In the genomic region with DNA sequence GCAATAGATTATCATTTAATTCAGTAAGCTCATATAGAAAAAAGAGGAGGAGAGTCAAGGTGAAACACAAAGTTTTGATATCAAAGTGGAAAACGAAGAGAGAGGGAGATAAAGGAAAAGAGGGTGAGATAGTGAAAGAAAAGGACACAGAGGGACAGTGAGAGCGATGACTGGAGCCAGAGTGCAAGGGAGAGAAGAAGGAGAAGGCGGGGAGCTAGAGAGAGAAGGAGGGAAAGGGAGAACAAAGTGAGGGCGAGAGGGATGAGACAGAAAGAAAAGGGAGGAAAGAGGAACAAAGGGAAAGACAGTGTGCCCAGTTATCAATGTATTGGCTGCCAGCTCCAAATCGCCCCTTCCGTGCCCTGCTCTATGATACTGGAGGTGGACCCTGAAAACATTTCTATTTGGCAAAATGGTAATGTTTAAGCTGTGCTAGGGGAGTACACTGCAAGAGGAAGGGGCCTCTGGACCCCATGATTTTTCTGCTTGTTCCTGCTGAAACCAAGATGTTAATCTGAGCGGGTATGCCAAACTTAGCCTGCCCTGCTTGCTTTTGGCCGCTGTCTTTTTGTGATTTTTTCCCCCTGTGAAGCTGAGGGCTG, we compare ENCODE assay signal across 26 cellular contexts. TPM values are rescaled to one million over a fixed set of nuclear protein-coding genes. Genes with fewer than 3 reads are reported as not detected.
DNase-seq lines count a peak whose midpoint lies in the region; ATAC-seq, FAIRE-seq and TF ChIP-seq lines count a peak whose summit lies in the region.
"Had no signal": no experiment of that assay in that cellular context is flagged by ENCODE, and none has a peak within 500 bp of the region (broad histone marks: within the 10 kb centered on the region; RNA-seq: fewer than 3 reads in every experiment).

No MANE protein-coding gene starts in this region.

- dilution Hi-C loops in keratinocyte (cut with MboI; ENCODE audit: extremely low pct_ligation_motif_present, low sequenced_read_pairs) = no loop called here

- no peak for TF ChIP-seq CTCF in K562 (IDR thresholded peaks at IDR 0.05 in 2 of 3, conservative IDR thresholded peaks at IDR 0.05 in 1 of 3; ENCODE audit: insufficient read depth in 2 of 3, low read depth in 1 of 3, low read length in 3 of 3)
- TF ChIP-seq CTCF in keratinocyte (optimal IDR thresholded peaks at IDR 0.05 in 1 of 3, IDR thresholded peaks at IDR 0.05 in 1 of 3, conservative IDR thresholded peaks at IDR 0.05 in 1 of 3; ENCODE audit: extremely low read depth in 1 of 3, insufficient read depth in 2 of 3, low read length in 3 of 3) = no peak
- TF ChIP-seq CTCF in progenitor cell of endocrine pancreas (IDR thresholded peaks at IDR 0.05; ENCODE audit: unreplicated experiment) = no peak

- no peak for ATAC-seq in activated T-cell treated with anti-CD3 and anti-CD28 coated beads, Interleukin-2, amount 50 U/mL, for 72 hours (replicated peaks in 1 of 2)
- ATAC-seq in K562 (peak; percentile 56), GM21737 (IDR thresholded peaks at IDR 0.05; ENCODE audit: unreplicated experiment) (no peak), SK-N-SH treated with all-trans-retinoic acid at 6 μM for 48 hours (no peak)
- ATAC-seq: naive thymus-derived CD8-positive, alpha-beta T cell had no signal

- no peaks in the 10 kb centered on the region for H4K20me1 ChIP-seq in K562 (replicated peaks; ENCODE audit: control insufficient read depth, insufficient read depth, low read length)
- H4K20me1 ChIP-seq in keratinocyte (ENCODE audit: control insufficient read depth, extremely low read depth, insufficient read depth, low read length) = no peaks in the 10 kb centered on the region
- H4K20me1 ChIP-seq: BLaER1 had no signal

- H2AFZ ChIP-seq in K562 (ENCODE audit: low read depth, low read length) (peak overlapping the region; percentile 85), keratinocyte (ENCODE audit: control insufficient read depth, low read length) (no peak overlapping the region)

- H3K27me3 Mint-ChIP-seq in activated T-cell treated with anti-CD3 and anti-CD28 coated beads, Interleukin-2, amount 50 U/mL, for 72 hours (ENCODE audit: low read depth) = peaks cover 53% of the 10 kb centered on the region
- H3K27me3 Mint-ChIP-seq in activated T-cell treated with anti-CD3 and anti-CD28 coated beads, Interleukin-2, amount 50 U/mL, for 24 hours = peaks cover 81% of the 10 kb centered on the region
- no peaks in the 10 kb centered on the region for H3K27me3 Mint-ChIP-seq in progenitor cell of endocrine pancreas

- H3K9me3 ChIP-seq in K562 (replicated peaks; ENCODE audit: control insufficient read depth, insufficient read depth, low read depth, low read length) (no peaks in the 10 kb centered on the region), keratinocyte (ENCODE audit: control insufficient read depth, low read depth, low read length) (no peaks in the 10 kb centered on the region)
- H3K9me3 ChIP-seq: adrenal gland, BLaER1, heart right ventricle had no signal

- intact Hi-C loops in K562 (cut with micrococcal nuclease) = no loop called here

- TF ChIP-seq RAD21 in K562 (CRISPR knock-in tag; conservative IDR thresholded peaks at IDR 0.05 in 1 of 2, IDR thresholded peaks at IDR 0.05 in 1 of 2) = peak; percentile 7 to 22; a peak in 1 of 4 replicates

- H3K27me3 ChIP-seq in K562 (ENCODE audit: control insufficient read depth in 2 of 2, insufficient read depth in 2 of 2, low read length in 2 of 2) (no peaks in the 10 kb centered on the region), keratinocyte (ENCODE audit: control insufficient read depth, extremely low read depth, insufficient read depth, low read length) (peaks cover 23% of the 10 kb centered on the region)
- H3K27me3 ChIP-seq: adrenal gland, BLaER1 had no signal

- H3K79me2 ChIP-seq in K562 (ENCODE audit: control insufficient read depth, insufficient read depth, low read length) = no peaks in the 10 kb centered on the region
- H3K79me2 ChIP-seq in keratinocyte (ENCODE audit: control insufficient read depth, insufficient read depth, low read length) = no peaks in the 10 kb centered on the region

- WGBS in K562 (ENCODE audit: insufficient coverage, low coverage, missing lambda C conversion rate) = 8% methylated on average over 8 of the region's 8 CpGs

- H3K27ac Mint-ChIP-seq in activated T-cell treated with anti-CD3 and anti-CD28 coated beads, Interleukin-2, amount 50 U/mL, for 72 hours = no peak overlapping the region
- H3K27ac Mint-ChIP-seq in activated T-cell treated with anti-CD3 and anti-CD28 coated beads, Interleukin-2, amount 50 U/mL, for 24 hours = no peak overlapping the region
- H3K27ac Mint-ChIP-seq in progenitor cell of endocrine pancreas = peak overlapping the region; percentile 85
- H3K27ac Mint-ChIP-seq: activated T-helper 2 cell treated with anti-CD3 and anti-CD28 coated beads, Interferon-gamma antibody, Interleukin-2, Interleukin-4, amounts not matched to agents 10 μg/mL and 5 μg/mL and 100 μg/mL, durations not matched to agents 14 hours and 24 hours and 36 hours; naive thymus-derived CD8-positive, alpha-beta T cell had no signal

- no peak for DNase-seq in activated T-cell treated with anti-CD3 and anti-CD28 coated beads, Interleukin-2, amount 50 U/mL, for 72 hours
- no peak for DNase-seq in activated T-cell treated with anti-CD3 and anti-CD28 coated beads, Interleukin-2, amount 50 U/mL, for 24 hours
- DNase-seq in K562 (ENCODE audit: extremely low read depth in 1 of 4, low spot score in 3 of 4) (peak in 1 of 4 experiments; percentile 42), keratinocyte (ENCODE audit: low read depth, low spot score) (no peak), progenitor cell of endocrine pancreas (ENCODE audit: low spot score, unreplicated experiment) (no peak), foreskin melanocyte (no peak)
- DNase-seq: 8988T; activated CD4-positive, alpha-beta T cell treated with anti-CD3 and anti-CD28 coated beads for 1 hour; cerebellar nuclear complex; effector memory CD4-positive, alpha-beta T cell; GF-D8; heart right ventricle; KG1; kidney; mesenchymal stem cell; naive thymus-derived CD8-positive, alpha-beta T cell; NCI-H2081; NCI-H510A treated with DMSO at 0.1 percent for 48 hours; SW 1271 had no signal

- H3K27ac ChIP-seq in K562 (ENCODE audit: extremely low read depth, low read depth, low read length) = peak overlapping the region; percentile 80
- H3K27ac ChIP-seq in keratinocyte (ENCODE audit: control insufficient read depth, insufficient read depth, low read length) = no peak overlapping the region
- H3K27ac ChIP-seq: BLaER1, heart right ventricle had no signal

- H3K4me3 Mint-ChIP-seq in activated T-cell treated with anti-CD3 and anti-CD28 coated beads, Interleukin-2, amount 50 U/mL, for 72 hours = peak overlapping the region; percentile 1 to 57
- no peak overlapping the region for H3K4me3 Mint-ChIP-seq in activated T-cell treated with anti-CD3 and anti-CD28 coated beads, Interleukin-2, amount 50 U/mL, for 24 hours
- peak overlapping the region; percentile 37 for H3K4me3 Mint-ChIP-seq in progenitor cell of endocrine pancreas (ENCODE audit: low read depth)
- H3K4me3 Mint-ChIP-seq: naive thymus-derived CD8-positive, alpha-beta T cell had no signal

- CTCF ChIA-PET in K562 (lab: Yijun Ruan, JAX; ENCODE audit: low intra/inter-chr PET ratio) = no interaction called here

- POLR2A ChIA-PET in K562 (lab: Yijun Ruan, JAX) = interaction anchor here (0.6 to 3.5 kb wide), 15 partner anchors 10 to 1791 kb away, joined by 3 to 17 read pairs (median 4); partner anchors contain the start of genes GPX6 and RPP21

- in situ Hi-C loops in K562 (cut with MboI) = no loop called here

- H3K9ac ChIP-seq in K562 (ENCODE audit: insufficient read depth in 1 of 2, low read depth in 2 of 2, low read length in 2 of 2) = peak overlapping the region; percentile 66 to 86; a peak in 3 of 4 replicates
- no peak overlapping the region for H3K9ac ChIP-seq in keratinocyte (ENCODE audit: control insufficient read depth, extremely low read depth, insufficient read depth, low read length)
- H3K9ac ChIP-seq: BLaER1 had no signal

- BruUV-seq in K562 (replicated peaks; lab: Mats Ljungman, UMichigan) = no TSS peak

- no peaks in the 10 kb centered on the region for H3K36me3 Mint-ChIP-seq in activated T-cell treated with anti-CD3 and anti-CD28 coated beads, Interleukin-2, amount 50 U/mL, for 72 hours (ENCODE audit: insufficient read depth in 2 of 2)
- no peaks in the 10 kb centered on the region for H3K36me3 Mint-ChIP-seq in activated T-cell treated with anti-CD3 and anti-CD28 coated beads, Interleukin-2, amount 50 U/mL, for 24 hours (ENCODE audit: low read depth)
- H3K36me3 Mint-ChIP-seq in progenitor cell of endocrine pancreas (ENCODE audit: insufficient read depth) = no peaks in the 10 kb centered on the region

- TF ChIP-seq EP300 in K562 (IDR thresholded peaks at IDR 0.05; ENCODE audit: low read length) = no peak

- H3K9me1 ChIP-seq in K562 (ENCODE audit: control insufficient read depth, insufficient read depth, low read length) (no peaks in the 10 kb centered on the region), keratinocyte (ENCODE audit: control insufficient read depth, extremely low read depth, insufficient read depth, low read length) (no peaks in the 10 kb centered on the region)

- no peaks in the 10 kb centered on the region for H3K9me3 Mint-ChIP-seq in activated T-cell treated with anti-CD3 and anti-CD28 coated beads, Interleukin-2, amount 50 U/mL, for 72 hours
- H3K9me3 Mint-ChIP-seq in activated T-cell treated with anti-CD3 and anti-CD28 coated beads, Interleukin-2, amount 50 U/mL, for 24 hours = no peaks in the 10 kb centered on the region
- no peaks in the 10 kb centered on the region for H3K9me3 Mint-ChIP-seq in progenitor cell of endocrine pancreas (ENCODE audit: low read depth)
- H3K9me3 Mint-ChIP-seq: activated T-helper 2 cell treated with anti-CD3 and anti-CD28 coated beads, Interferon-gamma antibody, Interleukin-2, Interleukin-4, amounts not matched to agents 10 μg/mL and 5 μg/mL and 100 μg/mL, durations not matched to agents 14 hours and 24 hours and 36 hours had no signal

- peaks cover 7% of the 10 kb centered on the region for H3K4me1 Mint-ChIP-seq in activated T-cell treated with anti-CD3 and anti-CD28 coated beads, Interleukin-2, amount 50 U/mL, for 72 hours (ENCODE audit: low read depth)
- H3K4me1 Mint-ChIP-seq in activated T-cell treated with anti-CD3 and anti-CD28 coated beads, Interleukin-2, amount 50 U/mL, for 24 hours (ENCODE audit: low read depth) = peaks cover 6% of the 10 kb centered on the region
- peaks cover 29% of the 10 kb centered on the region for H3K4me1 Mint-ChIP-seq in progenitor cell of endocrine pancreas (ENCODE audit: low read depth)

- H3K4me2 ChIP-seq in K562 (ENCODE audit: insufficient read depth, low read length) (peak overlapping the region; percentile 87), keratinocyte (ENCODE audit: control insufficient read depth, extremely low read depth, insufficient read depth, low read depth, low read length) (peak overlapping the region; percentile 74)
- H3K4me2 ChIP-seq: BLaER1 had no signal

- no peak for TF ChIP-seq POLR2A in K562 (conservative IDR thresholded peaks at IDR 0.05)

- H3K4me1 ChIP-seq in K562 (replicated peaks in 1 of 2; ENCODE audit: control insufficient read depth in 2 of 2, insufficient read depth in 2 of 2, low read length in 2 of 2) (peaks cover 20 to 32% of the 10 kb centered on the region in 2 experiments), keratinocyte (ENCODE audit: control insufficient read depth, extremely low read depth, insufficient read depth, low read length) (peaks cover 2% of the 10 kb centered on the region)
- H3K4me1 ChIP-seq: adrenal gland, BLaER1, heart right ventricle had no signal

- H3K4me3 ChIP-seq in K562 = peak overlapping the region; percentile 11; the same call in 1 of the 2 replicates
- peak overlapping the region in 1 of 3 experiments; percentile 60 for H3K4me3 ChIP-seq in keratinocyte (ENCODE audit: control insufficient read depth in 2 of 3, extremely low read depth in 1 of 3, insufficient read depth in 2 of 3, low read depth in 1 of 3, low read length in 3 of 3)
- H3K4me3 ChIP-seq: BLaER1 had no signal

- no peak for FAIRE-seq in K562 (lab: Jason Lieb, UNC)
- FAIRE-seq in keratinocyte (lab: Jason Lieb, UNC) = no peak
- FAIRE-seq: GM12891, kidney, urothelium cell line had no signal

- H3K36me3 ChIP-seq in K562 (ENCODE audit: control insufficient read depth, insufficient read depth, low read length) = no peaks in the 10 kb centered on the region; the same call in 2 of the 3 replicates
- no peaks in the 10 kb centered on the region for H3K36me3 ChIP-seq in keratinocyte (ENCODE audit: control insufficient read depth in 2 of 2, extremely low read depth in 1 of 2, insufficient read depth in 2 of 2, low read length in 2 of 2)
- H3K36me3 ChIP-seq: adrenal gland, BLaER1, heart right ventricle had no signal

RNA-seq across cellular contexts. Expression of gene GPX5, which starts 27.8 kb away (rescaled TPM):
- total RNA-seq in activated T-cell treated with anti-CD3 and anti-CD28 coated beads, Interleukin-2, amount 50 U/mL, for 72 hours = not detected
- total RNA-seq in K562 (2011; cell fraction: chromatin; rRNA removed; ENCODE audit: low replicate concordance) = not detected in 2 replicates
- not detected in 2 replicates for total RNA-seq in K562 (2011; cell fraction: nucleolus; rRNA removed)
- total RNA-seq in K562 (2011; cell fraction: nucleoplasm; rRNA removed) = 0.22 TPM in 1 of 2 replicates, not detected in the other
- total RNA-seq in K562 (2014; rRNA removed) = not detected in 2 replicates
- total RNA-seq in K562 (2014; rRNA removed; fragmentation: Illumina TruSeq; extraction: Trizol) = 0.18 TPM in 1 of 2 replicates, not detected in the other
- total RNA-seq in K562 (2015; rRNA removed; fragmentation: Illumina TruSeq; extraction: Trizol) = not detected in 2 replicates
- total RNA-seq in K562 (2021) = not detected in 2 replicates
- not detected in 2 replicates for polyA plus RNA-seq in K562 (2011; rRNA removed)
- not detected in 2 replicates for polyA plus RNA-seq in K562 (2011; cell fraction: cytosol; rRNA removed)
- polyA plus RNA-seq in K562 (2011; cell fraction: nucleus; rRNA removed) = not detected in 2 replicates
- polyA plus RNA-seq in K562 (2012) = 0.08 and 1.9 TPM in 2 replicates
- polyA plus RNA-seq in K562 (2014; fragmentation: Illumina TruSeq; extraction: Trizol) = not detected in 2 replicates
- polyA plus RNA-seq in K562 (2014; fragmentation: Nextera tagmentation; extraction: Ambion mirVana) = under 1 TPM in 1 of 2 experiments, not detected in 1; 0.15 TPM
- 0.07 TPM in 1 of 2 replicates, not detected in the other for polyA plus RNA-seq in K562 (2014; rRNA removed)
- polyA minus RNA-seq in K562 (2011; rRNA and poly(A)+ RNA removed) = 0.14 TPM in 1 of 2 replicates, not detected in the other
- polyA minus RNA-seq in K562 (2011; cell fraction: cytosol; rRNA and poly(A)+ RNA removed) = not detected in 2 replicates
- polyA minus RNA-seq in K562 (2011; cell fraction: nucleus; rRNA and poly(A)+ RNA removed) = not detected in 2 replicates
- polyA plus RNA-seq in keratinocyte = not detected in 3 replicates
- not detected for polyA plus RNA-seq in keratinocyte (2011; ENCODE audit: low read depth)
- not detected in 2 replicates for polyA plus RNA-seq in keratinocyte (2011; cell fraction: cytosol; rRNA removed)
- polyA plus RNA-seq in keratinocyte (2011; cell fraction: nucleus; rRNA removed) = not detected in 2 replicates
- not detected in 2 replicates for polyA plus RNA-seq in keratinocyte (2012; ENCODE audit: low replicate concordance)
- not detected in 3 replicates for polyA minus RNA-seq in keratinocyte
- not detected for polyA minus RNA-seq in keratinocyte (2011; cell fraction: cytosol; rRNA and poly(A)+ RNA removed)
- polyA minus RNA-seq in keratinocyte (2011; cell fraction: nucleus; rRNA and poly(A)+ RNA removed) = not detected in 2 replicates
- total RNA-seq in progenitor cell of endocrine pancreas = not detected in 2 replicates
- total RNA-seq: activated T-helper 2 cell treated with anti-CD3 and anti-CD28 coated beads, Interferon-gamma antibody, Interleukin-2, Interleukin-4, amounts not matched to agents 10 μg/mL and 5 μg/mL and 100 μg/mL, durations not matched to agents 14 hours and 24 hours and 36 hours; adrenal gland; heart right ventricle; kidney; naive thymus-derived CD8-positive, alpha-beta T cell had no signal
- polyA plus RNA-seq: adrenal gland; heart right ventricle; naive thymus-derived CD8-positive, alpha-beta T cell had no signal

RNA-seq across cellular contexts. Expression of gene GPX6, which starts 37.9 kb away (rescaled TPM):
- not detected for total RNA-seq in activated T-cell treated with anti-CD3 and anti-CD28 coated beads, Interleukin-2, amount 50 U/mL, for 72 hours
- not detected in 2 replicates for total RNA-seq in K562 (2011; cell fraction: chromatin; rRNA removed; ENCODE audit: low replicate concordance)
- not detected in 2 replicates for total RNA-seq in K562 (2011; cell fraction: nucleolus; rRNA removed)
- not detected in 2 replicates for total RNA-seq in K562 (2011; cell fraction: nucleoplasm; rRNA removed)
- total RNA-seq in K562 (2014; rRNA removed) (not detected in 2 replicates), K562 (2014; rRNA removed; fragmentation: Illumina TruSeq; extraction: Trizol) (not detected in 2 replicates), K562 (2015; rRNA removed; fragmentation: Illumina TruSeq; extraction: Trizol) (not detected in 2 replicates), K562 (2021) (not detected in 2 replicates), progenitor cell of endocrine pancreas (not detected in 2 replicates)
- polyA plus RNA-seq in K562 (2011; rRNA removed) (not detected in 2 replicates), K562 (2014; fragmentation: Illumina TruSeq; extraction: Trizol) (not detected in 2 replicates), K562 (2014; fragmentation: Nextera tagmentation; extraction: Ambion mirVana) (not detected), K562 (2014; rRNA removed) (not detected in 2 replicates), keratinocyte (not detected in 3 replicates)
- polyA plus RNA-seq in K562 (2011; cell fraction: cytosol; rRNA removed) = not detected in 2 replicates
- not detected in 2 replicates for polyA plus RNA-seq in K562 (2011; cell fraction: nucleus; rRNA removed)
- not detected in 2 replicates for polyA plus RNA-seq in K562 (2012)
- polyA minus RNA-seq in K562 (2011; rRNA and poly(A)+ RNA removed) = not detected in 2 replicates
- not detected in 2 replicates for polyA minus RNA-seq in K562 (2011; cell fraction: cytosol; rRNA and poly(A)+ RNA removed)
- not detected in 2 replicates for polyA minus RNA-seq in K562 (2011; cell fraction: nucleus; rRNA and poly(A)+ RNA removed)
- polyA plus RNA-seq in keratinocyte (2011; ENCODE audit: low read depth) = not detected
- not detected in 2 replicates for polyA plus RNA-seq in keratinocyte (2011; cell fraction: cytosol; rRNA removed)
- polyA plus RNA-seq in keratinocyte (2011; cell fraction: nucleus; rRNA removed) = not detected in 2 replicates
- not detected in 2 replicates for polyA plus RNA-seq in keratinocyte (2012; ENCODE audit: low replicate concordance)
- not detected in 3 replicates for polyA minus RNA-seq in keratinocyte
- not detected for polyA minus RNA-seq in keratinocyte (2011; cell fraction: cytosol; rRNA and poly(A)+ RNA removed)
- not detected in 2 replicates for polyA minus RNA-seq in keratinocyte (2011; cell fraction: nucleus; rRNA and poly(A)+ RNA removed)
- total RNA-seq: activated T-helper 2 cell treated with anti-CD3 and anti-CD28 coated beads, Interferon-gamma antibody, Interleukin-2, Interleukin-4, amounts not matched to agents 10 μg/mL and 5 μg/mL and 100 μg/mL, durations not matched to agents 14 hours and 24 hours and 36 hours; adrenal gland; heart right ventricle; kidney; naive thymus-derived CD8-positive, alpha-beta T cell had no signal
- polyA plus RNA-seq: adrenal gland; heart right ventricle; naive thymus-derived CD8-positive, alpha-beta T cell had no signal
